In the genomic region with DNA sequence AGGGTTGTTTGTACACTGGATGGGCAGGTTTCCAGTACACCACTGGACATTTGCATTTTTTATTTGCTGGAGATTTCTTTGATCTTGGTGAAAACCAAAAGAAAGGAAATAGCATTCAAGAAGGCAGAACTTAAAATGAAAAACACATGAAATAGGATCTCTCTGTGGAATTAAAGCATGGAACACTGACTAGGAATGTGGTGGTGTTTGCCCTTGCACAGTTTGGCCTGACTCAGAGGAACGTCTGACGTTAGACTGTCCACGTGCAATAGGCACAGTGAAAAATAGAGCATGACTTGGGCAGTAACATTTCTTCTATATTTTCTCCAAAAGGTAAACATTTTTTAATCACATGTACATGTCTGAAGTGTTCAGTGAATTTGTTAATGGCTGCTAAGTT, we compare ENCODE assay signal across 17 cellular contexts.
DNase-seq lines count a peak whose midpoint lies in the region; ATAC-seq and TF ChIP-seq lines count a peak whose summit lies in the region.
"Had no signal": no experiment of that assay in that cellular context is flagged by ENCODE, and none has a peak within 500 bp of the region (broad histone marks: within the 10 kb centered on the region; RNA-seq: fewer than 3 reads in every experiment).

No MANE protein-coding gene starts in this region.

- H3K27me3 Mint-ChIP-seq in activated naive CD4-positive, alpha-beta T cell treated with anti-CD3 and anti-CD28 coated beads, Interleukin-2, amount 10 ng/mL, durations not matched to agents 7 days and 5 days: no peaks in the 10 kb centered on the region
- H3K27me3 Mint-ChIP-seq: brain had no signal

- H3K4me1 ChIP-seq in left ventricle myocardium inferior: peaks cover 4% of the 10 kb centered on the region
- no peaks in the 10 kb centered on the region for H3K4me1 ChIP-seq in hepatocyte (ENCODE audit: insufficient read depth)

- H3K4me3 ChIP-seq in left ventricle myocardium inferior (no peak overlapping the region), hepatocyte (no peak overlapping the region)

- no peak for TF ChIP-seq CTCF in left ventricle myocardium inferior (IDR thresholded peaks at IDR 0.05; ENCODE audit: borderline replicate concordance)
- TF ChIP-seq CTCF in hepatocyte (IDR thresholded peaks at IDR 0.05; ENCODE audit: poor library complexity): no peak

- H3K9me3 Mint-ChIP-seq in activated naive CD4-positive, alpha-beta T cell treated with anti-CD3 and anti-CD28 coated beads, Interleukin-2, amount 10 ng/mL, durations not matched to agents 7 days and 5 days: no peaks in the 10 kb centered on the region

- no peaks in the 10 kb centered on the region for H3K9me2 ChIP-seq in hepatocyte (replicated peaks; ENCODE audit: insufficient read depth)

- no peaks in the 10 kb centered on the region for H4K20me1 ChIP-seq in hepatocyte (ENCODE audit: insufficient read depth, poor library complexity, severe bottlenecking)

- CTCF ChIA-PET in activated naive CD4-positive, alpha-beta T cell treated with anti-CD3 and anti-CD28 coated beads, Interleukin-2, amount 10 ng/mL, durations not matched to agents 7 days and 5 days (lab: Charles Lee): no interaction called here

- peak; percentile 63 for ATAC-seq in Right ventricle myocardium inferior
- no peak for ATAC-seq in HG03280 (IDR thresholded peaks at IDR 0.05; ENCODE audit: unreplicated experiment)

- H3K4me2 ChIP-seq in hepatocyte: no peak overlapping the region
- H3K4me2 ChIP-seq: KMS-11 had no signal

- no peak for DNase-seq in Right ventricle myocardium inferior (ENCODE audit: missing footprints)
- DNase-seq in left ventricle myocardium inferior: no peak
- DNase-seq in brain pericyte (ENCODE audit: low read depth, low spot score): peak; percentile 11
- DNase-seq in hepatocyte (ENCODE audit: low spot score): no peak
- DNase-seq in activated naive CD4-positive, alpha-beta T cell treated with anti-CD3 and anti-CD28 coated beads, Interleukin-2, amount 10 ng/mL, durations not matched to agents 7 days and 5 days: no peak
- no peak for DNase-seq in activated CD4-positive, alpha-beta T cell treated with anti-CD3 and anti-CD28 coated beads for 48 hours
- DNase-seq in RPMI8226: no peak
- DNase-seq: activated effector memory CD4-positive, alpha-beta T cell treated with Interleukin-2 at 50 U/mL for 16 hours; effector memory CD4-positive, alpha-beta T cell; mesendoderm; nucleus accumbens; stimulated activated CD4-positive, alpha-beta T cell treated with anti-CD3 and anti-CD28 coated beads, Interleukin-4, amount 100 ng/mL, for 4 hours; T-helper 1 cell had no signal

- intact Hi-C loops in Right ventricle myocardium inferior (cut with DNase I) (no loop called here), left ventricle myocardium inferior (cut with micrococcal nuclease) (no loop called here)

- no peak overlapping the region for H3K4me3 Mint-ChIP-seq in activated naive CD4-positive, alpha-beta T cell treated with anti-CD3 and anti-CD28 coated beads, Interleukin-2, amount 10 ng/mL, durations not matched to agents 7 days and 5 days
- H3K4me3 Mint-ChIP-seq: brain had no signal

- no peak overlapping the region for H2AFZ ChIP-seq in hepatocyte

- WGBS in hepatocyte (ENCODE audit: low lambda C conversion rate, missing lambda C conversion rate): 47% methylated on average over 3 of the region's 3 CpGs

- H3K36me3 Mint-ChIP-seq in activated naive CD4-positive, alpha-beta T cell treated with anti-CD3 and anti-CD28 coated beads, Interleukin-2, amount 10 ng/mL, durations not matched to agents 7 days and 5 days: no peaks in the 10 kb centered on the region
- H3K36me3 Mint-ChIP-seq: brain had no signal

- H3K79me2 ChIP-seq in hepatocyte: no peaks in the 10 kb centered on the region

- no peaks in the 10 kb centered on the region for H3K27me3 ChIP-seq in left ventricle myocardium inferior (ENCODE audit: low read depth)
- H3K27me3 ChIP-seq in hepatocyte: no peaks in the 10 kb centered on the region

- H3K36me3 ChIP-seq in left ventricle myocardium inferior (no peaks in the 10 kb centered on the region), hepatocyte (replicated peaks; ENCODE audit: insufficient read depth, low read depth) (no peaks in the 10 kb centered on the region)

- no peak overlapping the region for H3K27ac Mint-ChIP-seq in activated naive CD4-positive, alpha-beta T cell treated with anti-CD3 and anti-CD28 coated beads, Interleukin-2, amount 10 ng/mL, durations not matched to agents 7 days and 5 days
- H3K27ac Mint-ChIP-seq: brain had no signal

- H3K4me1 Mint-ChIP-seq in activated naive CD4-positive, alpha-beta T cell treated with anti-CD3 and anti-CD28 coated beads, Interleukin-2, amount 10 ng/mL, durations not matched to agents 7 days and 5 days: no peaks in the 10 kb centered on the region

- H3K27ac ChIP-seq in left ventricle myocardium inferior (replicated peaks): no peak overlapping the region
- H3K27ac ChIP-seq in hepatocyte: peak overlapping the region; percentile 23
- H3K27ac ChIP-seq: 22Rv1, KMS-11 had no signal

- H3K9me3 ChIP-seq in left ventricle myocardium inferior (replicated peaks) (no peaks in the 10 kb centered on the region), hepatocyte (ENCODE audit: low read depth) (no peaks in the 10 kb centered on the region)
